ENCODE assay signal across 8 cellular contexts in the genomic region with DNA sequence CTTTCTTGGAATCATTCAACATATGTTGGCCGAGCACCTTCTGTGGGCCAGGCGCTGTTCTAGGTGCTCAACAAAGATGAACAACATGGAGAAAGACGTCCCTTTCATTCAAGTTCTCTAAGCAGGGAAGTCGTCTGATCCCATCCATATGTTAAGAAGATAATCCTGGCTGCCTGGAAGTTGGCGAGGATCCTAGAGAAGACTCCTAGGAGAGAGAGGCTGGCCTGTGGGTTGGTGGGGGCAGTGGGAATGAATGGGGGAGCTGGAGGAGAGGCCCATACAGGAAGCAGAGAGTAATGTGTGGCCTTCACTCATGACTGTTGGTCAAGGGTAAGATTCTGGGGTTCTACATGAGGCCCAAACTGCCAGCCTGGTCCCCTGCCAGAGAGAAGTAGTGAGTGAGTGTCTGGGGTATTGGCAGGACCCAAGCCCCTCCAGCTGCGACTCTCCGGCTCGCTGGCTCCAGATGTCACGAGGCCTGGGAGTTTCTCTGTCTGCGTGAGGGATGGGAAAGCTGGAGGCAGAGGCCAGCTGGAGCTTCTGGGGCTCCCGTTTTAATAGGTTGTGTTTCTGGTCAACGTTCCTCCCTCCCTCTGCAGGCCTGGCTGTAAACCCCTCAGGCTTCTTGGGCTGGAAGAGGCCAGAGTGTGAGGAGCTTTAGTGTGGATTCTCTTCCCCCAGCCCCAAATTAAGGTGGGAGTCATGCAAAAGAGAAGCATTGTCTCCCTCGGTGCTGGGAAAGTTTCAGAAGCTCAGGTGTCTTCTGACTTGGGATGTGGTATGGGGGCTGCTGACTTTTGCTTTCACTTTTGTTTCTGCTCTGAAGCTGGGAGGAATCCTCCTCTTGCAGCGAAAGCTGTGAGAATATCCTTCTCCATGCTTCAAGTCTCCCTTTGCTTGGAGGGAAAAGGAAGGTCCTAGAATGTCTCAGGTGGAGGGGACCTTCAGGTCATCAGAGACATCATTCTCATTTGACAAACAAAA. TPM values are rescaled to one million over a fixed set of nuclear protein-coding genes. Genes with fewer than 3 reads are reported as not detected.
A peak's percentile ranks its signal among the peaks of the same experiment; 100 is the strongest.
DNase-seq lines count a peak whose midpoint lies in the region; ATAC-seq, FAIRE-seq and TF ChIP-seq lines count a peak whose summit lies in the region.

No MANE protein-coding gene starts in this region.

- H3K9ac ChIP-seq in BLaER1: peak overlapping the region; percentile 52
- peak overlapping the region; percentile 38 for H3K9ac ChIP-seq in mucosa of stomach (ENCODE audit: low read length)

- H3K27me3 ChIP-seq in BLaER1: peaks cover 43% of the 10 kb centered on the region
- no peaks in the 10 kb centered on the region for H3K27me3 ChIP-seq in mucosa of stomach (ENCODE audit: control insufficient read depth, insufficient read depth, low read length)
- H3K27me3 ChIP-seq in ascending aorta: no peaks in the 10 kb centered on the region

- H4K20me1 ChIP-seq in BLaER1: peaks cover 7% of the 10 kb centered on the region

- H3K27ac ChIP-seq in BLaER1 (peak overlapping the region; percentile 32; the same call in 1 of the 2 replicates), ascending aorta (no peak overlapping the region)

- H3K9me3 ChIP-seq in BLaER1: no peaks in the 10 kb centered on the region
- no peaks in the 10 kb centered on the region for H3K9me3 ChIP-seq in mucosa of stomach (ENCODE audit: control insufficient read depth, low read length)
- no peaks in the 10 kb centered on the region for H3K9me3 ChIP-seq in ascending aorta

- peaks cover 61% of the 10 kb centered on the region for H3K4me1 ChIP-seq in BLaER1
- H3K4me1 ChIP-seq in mucosa of stomach (ENCODE audit: control insufficient read depth, insufficient read depth, low read length): peaks cover 55% of the 10 kb centered on the region
- peaks cover 0 to 3% of the 10 kb centered on the region in 2 donors for H3K4me1 ChIP-seq in ascending aorta

- TF ChIP-seq CTCF in WI38 (IDR thresholded peaks at IDR 0.05; ENCODE audit: low read depth, low read length) (no peak), ascending aorta (IDR thresholded peaks at IDR 0.05) (no peak)

- intact Hi-C loops in ascending aorta (cut with DNase I): loop anchor here (10.0 kb wide), 2 partner anchors 231 to 249 kb away; partner anchors contain the start of gene EFHD2

- DNase-seq in GM18507 (ENCODE audit: extremely low spot score, insufficient read length, low read depth) (no peak), NCI-H510A (lab: John Stamatoyannopoulos, UW) (no peak), amniotic stem cell (lab: John Stamatoyannopoulos, UW) (no peak), ascending aorta (ENCODE audit: low spot score in 2 of 2) (no peak)

- peak overlapping the region; percentile 98 for H3K4me2 ChIP-seq in BLaER1

- peak overlapping the region; percentile 48 for H3K4me3 ChIP-seq in BLaER1
- H3K4me3 ChIP-seq in WI38 (ENCODE audit: low read depth, low read length): peak overlapping the region; percentile 24; the same call in 1 of the 2 replicates
- H3K4me3 ChIP-seq in mucosa of stomach (ENCODE audit: low read length): no peak overlapping the region
- no peak overlapping the region for H3K4me3 ChIP-seq in ascending aorta

- no peak for ATAC-seq in HG03354 (IDR thresholded peaks at IDR 0.05; ENCODE audit: poor library complexity, severe bottlenecking, unreplicated experiment)

- FAIRE-seq in GM18507 (lab: Jason Lieb, UNC): peak; percentile 60

- H3K36me3 ChIP-seq in BLaER1 (no peaks in the 10 kb centered on the region), mucosa of stomach (ENCODE audit: control insufficient read depth, insufficient read depth, low read length) (no peaks in the 10 kb centered on the region), ascending aorta (no peaks in the 10 kb centered on the region)

RNA-seq across cellular contexts. Expression of gene TMEM51, which starts 2.5 kb away (rescaled TPM):
- total RNA-seq in ascending aorta: not detected

Comparison
In these comparisons a context has a peak if more than half of its experiments do, and no peak if none do; other contexts are left out.
1. H3K4me3 ChIP-seq: peak in BLaER1 (single experiment) and WI38 (single experiment); none in mucosa of stomach (single experiment) and ascending aorta (0 of 2).